9 cellular contexts compared by ENCODE assay signal in the genomic region with DNA sequence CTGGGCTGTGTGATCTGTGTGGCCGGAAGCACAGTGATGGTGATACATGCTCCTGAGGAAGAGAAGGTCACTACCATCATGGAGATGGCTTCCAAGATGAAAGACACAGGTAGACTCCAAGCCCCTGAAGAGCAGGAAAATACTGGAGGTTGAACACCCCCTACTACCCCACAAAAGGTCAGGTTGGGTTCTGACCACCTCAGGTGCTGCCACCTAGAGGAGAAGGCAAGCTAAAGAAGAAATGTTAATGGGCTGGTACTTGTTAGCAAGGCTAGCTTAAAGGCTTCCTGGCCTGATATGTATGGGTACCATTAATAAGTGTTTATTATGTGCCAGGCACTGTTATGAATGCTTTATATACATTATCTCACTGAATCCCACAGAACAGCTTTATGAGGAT. TPM values are rescaled to one million over a fixed set of nuclear protein-coding genes. Genes with fewer than 3 reads are reported as not detected.
DNase-seq lines count a peak whose midpoint lies in the region; ATAC-seq and TF ChIP-seq lines count a peak whose summit lies in the region.
"Had no signal": no experiment of that assay in that cellular context is flagged by ENCODE, and none has a peak within 500 bp of the region (broad histone marks: within the 10 kb centered on the region; RNA-seq: fewer than 3 reads in every experiment).

No MANE protein-coding gene starts in this region.

- WGBS in liver, result 98% methylated on average over 1 of the region's 1 CpG

- H3K27ac Mint-ChIP-seq in activated CD4-positive, alpha-beta T cell treated with anti-CD3 and anti-CD28 coated beads, Interleukin-2, amount 10 ng/mL, durations not matched to agents 7 days and 5 days, result no peak overlapping the region
- H3K27ac Mint-ChIP-seq: activated naive CD4-positive, alpha-beta T cell treated with anti-CD3 and anti-CD28 coated beads, Interleukin-2, amount 50 U/mL, for 24 hours had no signal

- TF ChIP-seq CTCF in LNCAP (IDR thresholded peaks at IDR 0.05) (peak; percentile 69), liver (IDR thresholded peaks at IDR 0.05; ENCODE audit: low read depth, low read length, missing input control) (peak; percentile 29)

- CTCF ChIA-PET in activated CD4-positive, alpha-beta T cell treated with anti-CD3 and anti-CD28 coated beads, Interleukin-2, amount 10 ng/mL, durations not matched to agents 7 days and 5 days (lab: Charles Lee), result interaction anchor here (0.6 to 1.5 kb wide), 14 partner anchors 8 to 271 kb away, joined by 3 to 7 read pairs (median 3); a partner anchor contains a TSS

- H3K27me3 Mint-ChIP-seq in activated CD4-positive, alpha-beta T cell treated with anti-CD3 and anti-CD28 coated beads, Interleukin-2, amount 10 ng/mL, durations not matched to agents 7 days and 5 days, result no peaks in the 10 kb centered on the region
- H3K27me3 Mint-ChIP-seq: activated naive CD4-positive, alpha-beta T cell treated with anti-CD3 and anti-CD28 coated beads, Interleukin-2, amount 50 U/mL, for 24 hours had no signal

- no peak for ATAC-seq in HG03139 (IDR thresholded peaks at IDR 0.05; ENCODE audit: unreplicated experiment)

- no peaks in the 10 kb centered on the region for H3K9me3 ChIP-seq in liver (ENCODE audit: control insufficient read depth in 4 of 4, low read length in 3 of 4)

- no peak overlapping the region for H3K9ac ChIP-seq in liver (ENCODE audit: low read depth in 1 of 2, low read length in 2 of 2)

- DNase-seq in activated CD4-positive, alpha-beta T cell treated with anti-CD3 and anti-CD28 coated beads, Interleukin-2, amount 10 ng/mL, durations not matched to agents 7 days and 5 days, result peak; percentile 28
- DNase-seq in activated CD4-positive, alpha-beta T cell treated with anti-CD3 and anti-CD28 coated beads for 4 hours, result no peak
- no peak for DNase-seq in hippocampal formation (lab: John Stamatoyannopoulos, UW)
- DNase-seq in T-helper 1 cell, result no peak

- H3K27ac ChIP-seq in angular gyrus (ENCODE audit: low read depth, low read length), result peak overlapping the region; percentile 31
- no peak overlapping the region for H3K27ac ChIP-seq in liver (ENCODE audit: low read depth in 1 of 2, low read length in 2 of 2)

- H3K4me3 Mint-ChIP-seq in activated CD4-positive, alpha-beta T cell treated with anti-CD3 and anti-CD28 coated beads, Interleukin-2, amount 10 ng/mL, durations not matched to agents 7 days and 5 days, result no peak overlapping the region
- H3K4me3 Mint-ChIP-seq: activated naive CD4-positive, alpha-beta T cell treated with anti-CD3 and anti-CD28 coated beads, Interleukin-2, amount 50 U/mL, for 24 hours had no signal

- H3K9me3 Mint-ChIP-seq in activated CD4-positive, alpha-beta T cell treated with anti-CD3 and anti-CD28 coated beads, Interleukin-2, amount 10 ng/mL, durations not matched to agents 7 days and 5 days, result no peaks in the 10 kb centered on the region
- H3K9me3 Mint-ChIP-seq: activated naive CD4-positive, alpha-beta T cell treated with anti-CD3 and anti-CD28 coated beads, Interleukin-2, amount 50 U/mL, for 24 hours had no signal

- H3K36me3 Mint-ChIP-seq in activated CD4-positive, alpha-beta T cell treated with anti-CD3 and anti-CD28 coated beads, Interleukin-2, amount 10 ng/mL, durations not matched to agents 7 days and 5 days (ENCODE audit: low read depth), result peaks cover 33% of the 10 kb centered on the region
- H3K36me3 Mint-ChIP-seq: activated naive CD4-positive, alpha-beta T cell treated with anti-CD3 and anti-CD28 coated beads, Interleukin-2, amount 50 U/mL, for 24 hours had no signal

- POLR2A ChIA-PET in activated CD4-positive, alpha-beta T cell treated with anti-CD3 and anti-CD28 coated beads, Interleukin-2, amount 10 ng/mL, durations not matched to agents 7 days and 5 days (lab: Charles Lee), result no interaction called here

- peaks cover 12% of the 10 kb centered on the region for H3K4me1 Mint-ChIP-seq in activated CD4-positive, alpha-beta T cell treated with anti-CD3 and anti-CD28 coated beads, Interleukin-2, amount 10 ng/mL, durations not matched to agents 7 days and 5 days
- H3K4me1 Mint-ChIP-seq: activated naive CD4-positive, alpha-beta T cell treated with anti-CD3 and anti-CD28 coated beads, Interleukin-2, amount 50 U/mL, for 24 hours had no signal

- no peak overlapping the region for H3K4me3 ChIP-seq in liver (ENCODE audit: low read depth in 1 of 3, low read length in 3 of 3)

- H3K36me3 ChIP-seq in liver (ENCODE audit: control insufficient read depth in 4 of 4, insufficient read depth in 3 of 4, low read depth in 1 of 4, low read length in 3 of 4), result no peaks in the 10 kb centered on the region

- no peaks in the 10 kb centered on the region for H3K4me1 ChIP-seq in liver (ENCODE audit: control insufficient read depth in 4 of 4, insufficient read depth in 4 of 4, low read length in 3 of 4)

- H3K27me3 ChIP-seq in liver (ENCODE audit: control insufficient read depth in 4 of 4, insufficient read depth in 4 of 4, low read length in 3 of 4), result no peaks in the 10 kb centered on the region

- peak in 1 of 2 donors; percentile 65 for TF ChIP-seq RAD21 in liver (IDR thresholded peaks at IDR 0.05)

TF ChIP-seq in liver, 16 proteins besides CTCF, POLR2A, EP300 and RAD21:
- TF ChIP-seq, protein P1, sequence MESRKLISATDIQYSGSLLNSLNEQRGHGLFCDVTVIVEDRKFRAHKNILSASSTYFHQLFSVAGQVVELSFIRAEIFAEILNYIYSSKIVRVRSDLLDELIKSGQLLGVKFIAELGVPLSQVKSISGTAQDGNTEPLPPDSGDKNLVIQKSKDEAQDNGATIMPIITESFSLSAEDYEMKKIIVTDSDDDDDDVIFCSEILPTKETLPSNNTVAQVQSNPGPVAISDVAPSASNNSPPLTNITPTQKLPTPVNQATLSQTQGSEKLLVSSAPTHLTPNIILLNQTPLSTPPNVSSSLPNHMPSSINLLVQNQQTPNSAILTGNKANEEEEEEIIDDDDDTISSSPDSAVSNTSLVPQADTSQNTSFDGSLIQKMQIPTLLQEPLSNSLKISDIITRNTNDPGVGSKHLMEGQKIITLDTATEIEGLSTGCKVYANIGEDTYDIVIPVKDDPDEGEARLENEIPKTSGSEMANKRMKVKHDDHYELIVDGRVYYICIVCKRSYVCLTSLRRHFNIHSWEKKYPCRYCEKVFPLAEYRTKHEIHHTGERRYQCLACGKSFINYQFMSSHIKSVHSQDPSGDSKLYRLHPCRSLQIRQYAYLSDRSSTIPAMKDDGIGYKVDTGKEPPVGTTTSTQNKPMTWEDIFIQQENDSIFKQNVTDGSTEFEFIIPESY (IDR thresholded peaks at IDR 0.05), result no peak
- no peak for TF ChIP-seq RXRA (IDR thresholded peaks at IDR 0.05)

RNA-seq across cellular contexts. Expression of a gene that starts 11.7 kb away (rescaled TPM):
- under 1 TPM; 0.10 to 0.17 TPM for total RNA-seq in activated CD4-positive, alpha-beta T cell treated with anti-CD3 and anti-CD28 coated beads, Interleukin-2, amount 10 ng/mL, durations not matched to agents 7 days and 5 days
- not detected for total RNA-seq in liver
- polyA plus RNA-seq in liver, result not detected
